In the genomic region with DNA sequence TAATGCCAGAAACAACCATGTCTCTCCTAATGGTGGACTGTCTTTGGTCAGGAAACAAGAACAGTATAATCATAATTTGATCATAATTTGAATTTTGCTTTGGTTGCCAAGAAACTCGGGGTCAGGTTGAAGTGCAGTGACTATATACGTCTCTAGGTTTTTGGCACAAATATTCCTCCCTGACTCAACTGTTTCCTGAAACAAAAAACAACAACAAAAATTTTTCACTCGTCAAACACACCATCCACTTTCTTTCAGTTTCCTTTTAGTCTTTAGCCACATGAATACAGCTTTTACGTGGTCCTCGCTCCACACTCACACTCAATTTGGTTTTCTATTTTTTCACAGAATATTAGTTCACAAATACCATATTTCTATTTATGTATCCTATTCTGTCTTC, we compare ENCODE assay signal across 26 cellular contexts. TPM values are rescaled to one million over a fixed set of nuclear protein-coding genes. Genes with fewer than 3 reads are reported as not detected.
A peak's percentile ranks its signal among the peaks of the same experiment; 100 is the strongest.
DNase-seq lines count a peak whose midpoint lies in the region; ATAC-seq, FAIRE-seq and TF ChIP-seq lines count a peak whose summit lies in the region.
"Had no signal": no experiment of that assay in that cellular context is flagged by ENCODE, and none has a peak within 500 bp of the region (broad histone marks: within the 10 kb centered on the region; RNA-seq: fewer than 3 reads in every experiment).

No MANE protein-coding gene starts in this region.

- H3K9ac ChIP-seq in endothelial cell of umbilical vein (replicated peaks; ENCODE audit: extremely low read depth, insufficient read depth, low read length) = no peak overlapping the region

- POLR2A ChIA-PET in endothelial cell of umbilical vein (lab: Charles Lee) = no interaction called here

- H3K4me2 ChIP-seq in endothelial cell of umbilical vein (ENCODE audit: insufficient read depth, low read length) = peak overlapping the region; percentile 58

- H3K4me1 ChIP-seq in endothelial cell of umbilical vein (ENCODE audit: control insufficient read depth, extremely low read depth, insufficient read depth, low read length) (no peaks in the 10 kb centered on the region), lower lobe of right lung (no peaks in the 10 kb centered on the region), upper lobe of right lung (no peaks in the 10 kb centered on the region), tibial artery (peaks cover 0 to 8% (median 1%) of the 10 kb centered on the region in 4 donors)

- no peaks in the 10 kb centered on the region for H4K20me1 ChIP-seq in endothelial cell of umbilical vein (replicated peaks; ENCODE audit: control insufficient read depth, extremely low read depth, insufficient read depth, low read length)

- TF ChIP-seq CTCF in endothelial cell of umbilical vein (IDR thresholded peaks at IDR 0.05; ENCODE audit: extremely low read depth in 1 of 2, insufficient read depth in 1 of 2, low read depth in 1 of 2, low read length in 2 of 2) (no peak), lower lobe of right lung (IDR thresholded peaks at IDR 0.05) (no peak), upper lobe of right lung (IDR thresholded peaks at IDR 0.05) (no peak), tibial artery (IDR thresholded peaks at IDR 0.05) (no peak)

- no peak overlapping the region for H3K27ac ChIP-seq in endothelial cell of umbilical vein (ENCODE audit: insufficient read depth, low read depth, low read length)
- peak overlapping the region; percentile 34 for H3K27ac ChIP-seq in lower lobe of right lung
- H3K27ac ChIP-seq in upper lobe of right lung = peak overlapping the region; percentile 70
- no peak overlapping the region for H3K27ac ChIP-seq in tibial artery
- H3K27ac ChIP-seq: dorsolateral prefrontal cortex had no signal

- H3K36me3 ChIP-seq in endothelial cell of umbilical vein (ENCODE audit: control insufficient read depth in 2 of 2, extremely low read depth in 1 of 2, insufficient read depth in 2 of 2, low read length in 2 of 2) (no peaks in the 10 kb centered on the region), lower lobe of right lung (no peaks in the 10 kb centered on the region), upper lobe of right lung (no peaks in the 10 kb centered on the region), tibial artery (no peaks in the 10 kb centered on the region)

- dilution Hi-C loops in endothelial cell of umbilical vein (cut with MboI; ENCODE audit: extremely low pct_ligation_motif_present, low sequenced_read_pairs) = no loop called here

- CTCF ChIA-PET in endothelial cell of umbilical vein (lab: Charles Lee) = interaction anchor here (1.0 kb wide), 1 partner anchor 56 kb away, joined by 3 read pairs; no protein-coding TSS in a partner anchor

- no peaks in the 10 kb centered on the region for H3K9me3 ChIP-seq in endothelial cell of umbilical vein (replicated peaks; ENCODE audit: control insufficient read depth, insufficient read depth, low read length)
- no peaks in the 10 kb centered on the region for H3K9me3 ChIP-seq in lower lobe of right lung
- no peaks in the 10 kb centered on the region for H3K9me3 ChIP-seq in upper lobe of right lung
- H3K9me3 ChIP-seq in tibial artery = no peaks in the 10 kb centered on the region

- H3K79me2 ChIP-seq in endothelial cell of umbilical vein (ENCODE audit: control insufficient read depth, insufficient read depth, low read length) = no peaks in the 10 kb centered on the region

- FAIRE-seq in endothelial cell of umbilical vein (lab: Jason Lieb, UNC) = no peak
- FAIRE-seq: GM12891, HepG2 had no signal

- intact Hi-C loops in endothelial cell of umbilical vein (cut with micrococcal nuclease) = no loop called here
- intact Hi-C loops in lower lobe of right lung (cut with DNase I) = no loop called here
- intact Hi-C loops in upper lobe of right lung (cut with DNase I) = no loop called here
- intact Hi-C loops in tibial artery (cut with DNase I; ENCODE audit: low total_unique reads) = no loop called here

- no TSS peak for BruUV-seq in endothelial cell of umbilical vein (replicated peaks; lab: Mats Ljungman, UMichigan)

- ATAC-seq in lower lobe of right lung (no peak), upper lobe of right lung (no peak)
- ATAC-seq: HCT116, Panc1 had no signal

- DNase-seq in RPMI8226 (peak; percentile 1), endothelial cell of umbilical vein (ENCODE audit: low read depth, low spot score) (peak; percentile 25), lower lobe of right lung (no peak), upper lobe of right lung (no peak), NCI-H69 (lab: John Stamatoyannopoulos, UW) (no peak), tibial artery (no peak)
- no peak for DNase-seq in activated CD4-positive, alpha-beta T cell treated with anti-CD3 and anti-CD28 coated beads for 4 hours
- DNase-seq: activated CD4-positive, alpha-beta T cell treated with anti-CD3 and anti-CD28 coated beads, Interleukin-2, amount 10 ng/mL, durations not matched to agents 24 days and 14 days; activated naive CD4-positive, alpha-beta T cell treated with anti-CD3 and anti-CD28 coated beads for 36 hours; caudate nucleus; CD4-positive, CD25-positive, alpha-beta regulatory T cell; dorsolateral prefrontal cortex; foreskin melanocyte; hippocampal formation; NCI-H1694; NCI-H2171 treated with DMSO at 0.1 percent for 48 hours; NCI-H524; SIG-M5; substantia nigra; T-helper 1 cell had no signal

- peak overlapping the region; percentile 24 for H2AFZ ChIP-seq in endothelial cell of umbilical vein (ENCODE audit: low read depth, low read length)

- H3K4me3 ChIP-seq in endothelial cell of umbilical vein (replicated peaks in 1 of 3; ENCODE audit: insufficient read depth in 1 of 3, low read depth in 1 of 3, low read length in 3 of 3) (no peak overlapping the region), lower lobe of right lung (no peak overlapping the region), upper lobe of right lung (no peak overlapping the region), tibial artery (no peak overlapping the region)
- H3K4me3 ChIP-seq: dorsolateral prefrontal cortex, lung, skin epidermis had no signal

- no peaks in the 10 kb centered on the region for H3K27me3 ChIP-seq in endothelial cell of umbilical vein (ENCODE audit: control insufficient read depth in 2 of 2, insufficient read depth in 2 of 2, low read length in 2 of 2)
- peaks cover 15% of the 10 kb centered on the region for H3K27me3 ChIP-seq in lower lobe of right lung (ENCODE audit: low read depth)
- H3K27me3 ChIP-seq in upper lobe of right lung = peaks cover 13% of the 10 kb centered on the region
- H3K27me3 ChIP-seq in tibial artery = peaks cover 0 to 7% of the 10 kb centered on the region in 2 donors

- TF ChIP-seq POLR2A in endothelial cell of umbilical vein (IDR thresholded peaks at IDR 0.05; ENCODE audit: low read depth, low read length) = no peak

- no peaks in the 10 kb centered on the region for H3K9me1 ChIP-seq in endothelial cell of umbilical vein (replicated peaks; ENCODE audit: control insufficient read depth, extremely low read depth, insufficient read depth, low read length)

TF ChIP-seq in endothelial cell of umbilical vein, 7 proteins besides CTCF, POLR2A, EP300 and RAD21:
- TF ChIP-seq FOS (IDR thresholded peaks at IDR 0.05; ENCODE audit: borderline replicate concordance, insufficient read depth, low read length) (no peak), GATA2 (IDR thresholded peaks at IDR 0.05; ENCODE audit: insufficient read depth, insufficient read length, low read depth, low read length) (no peak), MYC (IDR thresholded peaks at IDR 0.05; ENCODE audit: low read depth, low read length) (no peak), EZH2 (IDR thresholded peaks at IDR 0.05; ENCODE audit: borderline replicate concordance, low read depth, low read length, severe bottlenecking) (no peak), JUN (IDR thresholded peaks at IDR 0.05; ENCODE audit: borderline replicate concordance, insufficient read depth, insufficient read length, low read depth) (no peak), POLR2AphosphoS5 (IDR thresholded peaks at IDR 0.05; ENCODE audit: insufficient read depth, low read depth, low read length) (no peak)
- TF ChIP-seq, protein P1, sequence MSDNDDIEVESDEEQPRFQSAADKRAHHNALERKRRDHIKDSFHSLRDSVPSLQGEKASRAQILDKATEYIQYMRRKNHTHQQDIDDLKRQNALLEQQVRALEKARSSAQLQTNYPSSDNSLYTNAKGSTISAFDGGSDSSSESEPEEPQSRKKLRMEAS (IDR thresholded peaks at IDR 0.05; ENCODE audit: insufficient read depth, insufficient read length) = no peak

RNA-seq across cellular contexts. Expression of a gene that starts 5.4 kb away (rescaled TPM):
- total RNA-seq in endothelial cell of umbilical vein (1.3 and 4.0 TPM in 2 replicates), lower lobe of right lung (307 TPM), upper lobe of right lung (272 TPM)
- 1.1 and 1.2 TPM in 2 replicates for polyA plus RNA-seq in endothelial cell of umbilical vein
- 0.58 and 0.71 TPM in 2 replicates for polyA plus RNA-seq in endothelial cell of umbilical vein (2011; cell fraction: cytosol; rRNA removed)
- polyA plus RNA-seq in endothelial cell of umbilical vein (2011; cell fraction: nucleus; rRNA removed) = 0.34 and 0.67 TPM in 2 replicates
- polyA plus RNA-seq in endothelial cell of umbilical vein (2012) = 0.80 and 3.4 TPM in 2 replicates
- polyA minus RNA-seq in endothelial cell of umbilical vein = 0.41 and 1.9 TPM in 2 replicates
- polyA minus RNA-seq in endothelial cell of umbilical vein (2011; cell fraction: cytosol; rRNA and poly(A)+ RNA removed) = 29.9 TPM
- 0.38 and 0.96 TPM in 2 replicates for polyA minus RNA-seq in endothelial cell of umbilical vein (2011; cell fraction: nucleus; rRNA and poly(A)+ RNA removed)
- total RNA-seq: activated CD4-positive, alpha-beta T cell treated with anti-CD3 and anti-CD28 coated beads, Interleukin-2, amount 10 ng/mL, durations not matched to agents 24 days and 14 days; activated naive CD4-positive, alpha-beta T cell treated with anti-CD3 and anti-CD28 coated beads for 36 hours had no signal
- polyA plus RNA-seq: CD4-positive, CD25-positive, alpha-beta regulatory T cell had no signal

Comparison
In these comparisons a context has a peak if more than half of its experiments do, and no peak if none do; other contexts are left out.
1. DNase-seq: peak in RPMI8226 (single experiment) and endothelial cell of umbilical vein (single experiment); none in lower lobe of right lung (single experiment), upper lobe of right lung (single experiment), activated CD4-positive, alpha-beta T cell treated with anti-CD3 and anti-CD28 coated beads for 4 hours (0 of 2), NCI-H69 (single experiment) and tibial artery (0 of 2).
2. H3K27ac ChIP-seq: peak in lower lobe of right lung (single experiment) and upper lobe of right lung (single experiment); none in endothelial cell of umbilical vein (single experiment) and tibial artery (0 of 2).
3. RNA of a gene that starts 5.4 kb away (total RNA-seq): 307 TPM in lower lobe of right lung (single experiment) and 272 TPM in upper lobe of right lung (single experiment); 1.3 to 4.0 TPM in endothelial cell of umbilical vein; every median in the first group is over 10 times any median in the second.